Comparison of ENCODE assay signal across 10 cellular contexts in the genomic region with DNA sequence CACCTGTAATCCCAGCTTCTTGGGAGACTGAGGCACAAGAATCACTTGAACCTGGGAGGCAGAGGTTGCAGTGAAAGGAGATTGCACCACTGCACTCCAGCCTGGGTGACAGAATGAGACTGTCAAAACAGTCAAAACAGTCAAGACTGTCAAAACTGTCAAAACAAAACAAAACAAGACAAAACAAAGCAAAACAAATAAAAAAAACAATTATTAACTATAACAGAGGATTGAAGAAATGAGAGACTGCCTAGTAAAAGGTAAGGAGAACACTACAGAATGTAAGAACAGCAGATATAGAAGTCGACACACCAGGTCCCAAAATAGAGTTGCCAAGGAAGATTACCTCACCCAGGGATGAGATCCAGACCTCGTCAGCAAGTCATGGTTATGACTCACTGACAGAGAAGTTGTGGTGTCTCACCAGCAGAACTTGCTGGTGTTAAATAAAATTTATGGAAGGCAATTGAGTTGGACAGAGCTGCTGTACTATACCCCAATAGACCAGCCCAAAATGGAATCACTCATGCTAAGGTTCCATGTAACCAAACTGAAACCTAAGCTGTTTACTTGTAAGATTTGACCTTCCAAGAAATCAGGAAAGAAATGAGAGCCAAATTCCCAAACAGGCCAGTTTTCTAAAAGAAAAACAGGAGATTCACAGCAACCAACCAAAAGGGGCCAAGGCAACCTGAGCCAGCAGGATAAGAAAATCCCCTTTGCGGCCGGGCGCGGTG. TPM values are rescaled to one million over a fixed set of nuclear protein-coding genes. Genes with fewer than 3 reads are reported as not detected.
DNase-seq lines count a peak whose midpoint lies in the region.
"Had no signal": no experiment of that assay in that cellular context is flagged by ENCODE, and none has a peak within 500 bp of the region (broad histone marks: within the 10 kb centered on the region; RNA-seq: fewer than 3 reads in every experiment).

No MANE protein-coding gene starts in this region.

- DNase-seq in ACHN (peak; percentile 30), HT1080 (ENCODE audit: low read depth) (peak; percentile 81), astrocyte of the hippocampus (ENCODE audit: low read depth, low spot score) (peak; percentile 68), kidney glomerular epithelial cell (lab: John Stamatoyannopoulos, UW) (peak; percentile 44), RPMI8226 (no peak), NCI-H1105 (lab: John Stamatoyannopoulos, UW) (no peak), NCI-H2081 treated with DMSO at 0.1 percent for 48 hours (lab: John Stamatoyannopoulos, UW) (no peak), SHP77 (lab: John Stamatoyannopoulos, UW) (no peak)
- DNase-seq: NK-92 treated with Interleukin-12 subunit alpha and Interleukin-12 subunit beta, amount 100 ng/mL, for 24 hours had no signal

- in situ Hi-C loops in ACHN (cut with HindIII; ENCODE audit: low pct_ligation_motif_present, low pct_unique_long_range_greater_than_20kb, low sequenced_read_pairs) = no loop called here

RNA-seq across cellular contexts. Expression of gene GK, which starts 32.1 kb away (rescaled TPM):
- total RNA-seq in HT1080 (2014; rRNA removed; shearing (Covaris generic)) = 5.6 and 7.8 TPM in 2 replicates
- polyA plus RNA-seq in HT1080 (2015; cell fraction: cytosol; rRNA removed) = 4.7 and 4.8 TPM in 2 replicates
- 11.2 and 18.2 TPM in 2 replicates for polyA plus RNA-seq in HT1080 (2015; cell fraction: nucleus; rRNA removed)

RNA-seq across cellular contexts. Expression of gene TASL, which starts 43.6 kb away (rescaled TPM):
- not detected in 2 replicates for total RNA-seq in HT1080 (2014; rRNA removed; shearing (Covaris generic))
- not detected in 2 replicates for polyA plus RNA-seq in HT1080 (2015; cell fraction: cytosol; rRNA removed)
- not detected in 2 replicates for polyA plus RNA-seq in HT1080 (2015; cell fraction: nucleus; rRNA removed)
- total RNA-seq: pulmonary artery endothelial cell had no signal

Comparison
In these comparisons a context has a peak if more than half of its experiments do, and no peak if none do; other contexts are left out.
1. DNase-seq: peak in ACHN (single experiment), HT1080 (single experiment), astrocyte of the hippocampus (single experiment) and kidney glomerular epithelial cell (single experiment); none in RPMI8226 (single experiment), NCI-H1105 (single experiment), NCI-H2081 treated with DMSO at 0.1 percent for 48 hours (single experiment) and SHP77 (0 of 2).